Comparison of ENCODE assay signal across 8 cellular contexts in the genomic region with DNA sequence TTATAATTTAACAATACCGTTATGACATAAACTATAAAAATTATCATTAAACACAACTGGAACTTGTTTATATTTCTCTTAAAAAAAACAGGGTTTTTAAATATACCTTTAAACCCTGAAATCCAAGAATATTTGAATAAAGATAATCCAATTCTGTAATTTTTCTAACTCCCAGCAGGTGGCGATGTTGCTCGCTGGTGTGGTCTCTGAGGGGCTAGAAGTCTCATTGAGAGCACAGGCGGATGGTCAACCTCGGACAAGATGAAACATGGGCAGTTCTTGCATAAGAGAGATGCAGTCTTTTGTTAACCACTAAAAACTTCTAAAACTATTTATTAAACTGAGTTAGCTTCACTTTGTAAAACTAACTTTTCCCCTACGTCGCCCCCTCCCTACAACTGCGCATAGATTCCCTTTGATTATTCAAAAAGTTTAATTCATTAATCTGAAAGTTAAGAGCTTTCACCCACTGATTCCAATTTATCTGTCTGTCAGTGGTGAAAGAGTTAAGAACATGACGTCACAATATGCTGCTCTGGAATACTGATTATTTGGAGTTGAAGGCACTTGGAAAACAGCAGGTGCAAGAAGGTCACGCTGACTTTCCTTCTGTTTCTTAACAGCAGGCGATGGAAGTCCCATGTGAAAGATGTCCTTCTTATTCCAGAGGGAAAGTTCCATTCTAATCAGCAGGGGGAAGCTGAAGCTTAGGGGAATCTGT. TPM values are rescaled to one million over a fixed set of nuclear protein-coding genes. Genes with fewer than 3 reads are reported as not detected.
A peak's percentile ranks its signal among the peaks of the same experiment; 100 is the strongest.
DNase-seq lines count a peak whose midpoint lies in the region; TF ChIP-seq lines count a peak whose summit lies in the region.

No MANE protein-coding gene starts in this region.

- intact Hi-C loops in breast epithelium (cut with DNase I; ENCODE audit: low total_unique reads), result no loop called here
- intact Hi-C loops in posterior vena cava (cut with DNase I), result loop anchor here in 1 of 2 donors (5.0 to 10.0 kb wide), 2 partner anchors 135 to 163 kb away; no protein-coding TSS in a partner anchor

- H3K9ac ChIP-seq in iPS-20b (ENCODE audit: low read depth, low read length), result peak overlapping the region; percentile 74; the same call in 1 of the 2 replicates

- no peak overlapping the region for H3K4me3 ChIP-seq in SJSA1
- H3K4me3 ChIP-seq in breast epithelium, result no peak overlapping the region
- peak overlapping the region; percentile 48 for H3K4me3 ChIP-seq in iPS-20b (ENCODE audit: low read length)

- TF ChIP-seq POLR2A in breast epithelium (IDR thresholded peaks at IDR 0.05), result no peak

- TF ChIP-seq CTCF in breast epithelium (IDR thresholded peaks at IDR 0.05), result peak; percentile 42 to 65 (median 64)

- H3K4me1 ChIP-seq in SJSA1 (replicated peaks) (no peaks in the 10 kb centered on the region), breast epithelium (no peaks in the 10 kb centered on the region), iPS-20b (ENCODE audit: insufficient read depth, low read length) (peaks cover 17% of the 10 kb centered on the region; the same call in 1 of the 2 replicates)

- DNase-seq in EL, result peak; percentile 72
- peak; percentile 35 for DNase-seq in HuH-7 (ENCODE audit: low spot score)
- peak; percentile 42 to 53 for DNase-seq in SJSA1 (ENCODE audit: low read depth in 1 of 2, low spot score in 2 of 2)
- no peak for DNase-seq in breast epithelium (ENCODE audit: low spot score in 2 of 2)
- peak; percentile 7 for DNase-seq in stimulated activated CD4-positive, alpha-beta T cell treated with anti-CD3 and anti-CD28 coated beads, Interleukin-12 subunit alpha, Interleukin-12 subunit beta, amount 100 ng/mL, for 4 hours
- DNase-seq in posterior vena cava (ENCODE audit: low spot score), result no peak
- no peak for DNase-seq in HPDE6-E6E7 (ENCODE audit: extremely low spot score)

- H3K27me3 ChIP-seq in SJSA1 (replicated peaks), result no peaks in the 10 kb centered on the region
- H3K27me3 ChIP-seq in breast epithelium, result no peaks in the 10 kb centered on the region
- no peaks in the 10 kb centered on the region for H3K27me3 ChIP-seq in iPS-20b (ENCODE audit: insufficient read depth, low read length)

- no peak overlapping the region for H3K27ac ChIP-seq in SJSA1
- no peak overlapping the region for H3K27ac ChIP-seq in breast epithelium
- H3K27ac ChIP-seq in iPS-20b (ENCODE audit: low read length), result peak overlapping the region; percentile 77

- H3K36me3 ChIP-seq in SJSA1, result no peaks in the 10 kb centered on the region
- no peaks in the 10 kb centered on the region for H3K36me3 ChIP-seq in breast epithelium
- no peaks in the 10 kb centered on the region for H3K36me3 ChIP-seq in iPS-20b (ENCODE audit: insufficient read depth, low read depth, low read length)

- no peaks in the 10 kb centered on the region for H3K9me3 ChIP-seq in SJSA1 (replicated peaks)
- H3K9me3 ChIP-seq in breast epithelium, result no peaks in the 10 kb centered on the region
- peaks cover 20% of the 10 kb centered on the region; the same call in 1 of the 2 replicates for H3K9me3 ChIP-seq in iPS-20b (ENCODE audit: insufficient read depth, low read depth, low read length)

RNA-seq across cellular contexts. Expression of a gene that starts 29.5 kb away (rescaled TPM):
- total RNA-seq in SJSA1 (2014; rRNA removed; shearing (Covaris generic)), result not detected in 2 replicates
- total RNA-seq in breast epithelium (not detected), posterior vena cava (not detected)

Comparison
In these comparisons a context has a peak if more than half of its experiments do, and no peak if none do; other contexts are left out.
1. DNase-seq: peak in EL (single experiment), HuH-7 (single experiment), SJSA1 (2 of 2) and stimulated activated CD4-positive, alpha-beta T cell treated with anti-CD3 and anti-CD28 coated beads, Interleukin-12 subunit alpha, Interleukin-12 subunit beta, amount 100 ng/mL, for 4 hours (single experiment); none in breast epithelium (0 of 2), posterior vena cava (single experiment) and HPDE6-E6E7 (single experiment).